ENCODE assay signal across 9 cellular contexts in genomic region chr1:230112131-230112701, GRCh38. TPM values are rescaled to one million over a fixed set of nuclear protein-coding genes. Genes with fewer than 3 reads are reported as not detected.
DNase-seq lines count a peak whose midpoint lies in the region; ATAC-seq and TF ChIP-seq lines count a peak whose summit lies in the region.
"Had no signal": no experiment of that assay in that cellular context is flagged by ENCODE, and none has a peak within 500 bp of the region (broad histone marks: within the 10 kb centered on the region; RNA-seq: fewer than 3 reads in every experiment).

No MANE protein-coding gene starts in this region.

- peaks cover 9% of the 10 kb centered on the region for H3K36me3 ChIP-seq in right atrium auricular region

- peak overlapping the region; percentile 71 to 81 for H3K27ac ChIP-seq in right atrium auricular region

- peak overlapping the region; percentile 51 for H3K27ac Mint-ChIP-seq in stimulated activated effector memory CD8-positive, alpha-beta T cell treated with anti-CD3 and anti-CD28 coated beads, Interleukin-12 subunit alpha, Interleukin-12 subunit beta, amount 100 ng/mL, for 72 hours

- H3K27me3 ChIP-seq in right atrium auricular region: no peaks in the 10 kb centered on the region

- H3K4me1 ChIP-seq in right atrium auricular region: peaks cover 0 to 31% of the 10 kb centered on the region in 2 donors

- peaks cover 69% of the 10 kb centered on the region for H3K4me1 Mint-ChIP-seq in stimulated activated effector memory CD8-positive, alpha-beta T cell treated with anti-CD3 and anti-CD28 coated beads, Interleukin-12 subunit alpha, Interleukin-12 subunit beta, amount 100 ng/mL, for 72 hours

- no peaks in the 10 kb centered on the region for H3K9me3 ChIP-seq in right atrium auricular region

- no peak for ATAC-seq in stimulated activated effector memory CD8-positive, alpha-beta T cell treated with anti-CD3 and anti-CD28 coated beads, Interleukin-12 subunit alpha, Interleukin-12 subunit beta, amount 100 ng/mL, for 72 hours
- no peak for ATAC-seq in HG02610 (IDR thresholded peaks at IDR 0.05; ENCODE audit: unreplicated experiment)
- ATAC-seq: activated CD4-positive, CD25-positive, alpha-beta regulatory T cell treated with anti-CD3 and anti-CD28 coated beads, Interleukin-2, amount 50 U/mL, for 24 hours had no signal

- no peaks in the 10 kb centered on the region for H3K9me3 Mint-ChIP-seq in stimulated activated effector memory CD8-positive, alpha-beta T cell treated with anti-CD3 and anti-CD28 coated beads, Interleukin-12 subunit alpha, Interleukin-12 subunit beta, amount 100 ng/mL, for 72 hours

- TF ChIP-seq CTCF in right atrium auricular region (IDR thresholded peaks at IDR 0.05): no peak

- DNase-seq in NCI-H1417 (lab: John Stamatoyannopoulos, UW) (peak; percentile 21 to 63 (median 59)), NCI-H1417 treated with DMSO at 0.1 percent for 48 hours (lab: John Stamatoyannopoulos, UW) (no peak), RPMI8226 (peak; percentile 75), right atrium auricular region (ENCODE audit: low spot score) (no peak), activated T-cell treated with anti-CD3 and anti-CD28 coated beads for 4 hours (no peak), NCI-H226 (no peak)
- no peak for DNase-seq in stimulated activated effector memory CD8-positive, alpha-beta T cell treated with anti-CD3 and anti-CD28 coated beads, Interleukin-12 subunit alpha, Interleukin-12 subunit beta, amount 100 ng/mL, for 72 hours (ENCODE audit: low spot score in 2 of 2)

- peaks cover 14% of the 10 kb centered on the region for H3K36me3 Mint-ChIP-seq in stimulated activated effector memory CD8-positive, alpha-beta T cell treated with anti-CD3 and anti-CD28 coated beads, Interleukin-12 subunit alpha, Interleukin-12 subunit beta, amount 100 ng/mL, for 72 hours

- H3K4me3 ChIP-seq in right atrium auricular region: no peak overlapping the region

- no peak overlapping the region for H3K4me3 Mint-ChIP-seq in stimulated activated effector memory CD8-positive, alpha-beta T cell treated with anti-CD3 and anti-CD28 coated beads, Interleukin-12 subunit alpha, Interleukin-12 subunit beta, amount 100 ng/mL, for 72 hours

RNA-seq across cellular contexts. Expression of gene GALNT2, which starts 45.2 kb away (rescaled TPM):
- total RNA-seq in right atrium auricular region: 10 to 100 TPM; 29.9 to 39.5 TPM

Comparison
In these comparisons a context has a peak if more than half of its experiments do, and no peak if none do; other contexts are left out.
1. DNase-seq: peak in NCI-H1417 (3 of 3) and RPMI8226 (single experiment); none in NCI-H1417 treated with DMSO at 0.1 percent for 48 hours (single experiment), right atrium auricular region (single experiment), stimulated activated effector memory CD8-positive, alpha-beta T cell treated with anti-CD3 and anti-CD28 coated beads, Interleukin-12 subunit alpha, Interleukin-12 subunit beta, amount 100 ng/mL, for 72 hours (0 of 2), activated T-cell treated with anti-CD3 and anti-CD28 coated beads for 4 hours (single experiment) and NCI-H226 (single experiment).